In the genomic region with DNA sequence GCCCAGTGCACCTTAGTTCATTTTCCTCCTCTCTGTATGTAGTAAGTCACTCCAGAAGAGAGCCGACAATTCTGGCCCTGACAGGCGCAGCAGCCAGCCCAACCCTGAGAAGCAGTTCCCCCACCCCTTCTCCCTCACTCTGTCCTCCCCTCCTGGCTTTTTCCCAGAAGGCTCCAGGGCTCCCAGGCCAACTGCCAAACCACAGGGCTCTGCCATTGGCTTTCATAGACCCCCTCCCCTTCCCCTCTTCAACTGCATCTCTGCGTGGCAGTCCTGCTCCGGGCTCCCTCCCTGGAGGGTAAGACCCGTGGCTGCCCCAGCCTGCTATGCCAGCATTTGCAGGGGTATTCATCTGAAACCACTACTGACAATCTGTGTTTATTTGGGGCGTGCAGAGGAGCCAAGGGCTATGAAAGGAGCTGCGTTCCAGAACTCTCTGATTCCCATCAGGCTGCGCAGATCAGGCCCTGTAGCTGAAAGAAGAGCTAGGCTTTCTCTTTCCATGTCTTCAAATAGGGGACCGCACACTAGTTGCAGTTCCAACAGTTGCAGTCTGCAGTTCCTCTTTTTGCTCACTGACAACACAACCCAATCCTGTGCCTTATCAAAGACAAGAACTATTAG, we compare ENCODE assay signal across 8 cellular contexts.
A peak's percentile ranks its signal among the peaks of the same experiment; 100 is the strongest.
DNase-seq lines count a peak whose midpoint lies in the region; ATAC-seq, FAIRE-seq and TF ChIP-seq lines count a peak whose summit lies in the region.

No MANE protein-coding gene starts in this region.

- H3K27me3 ChIP-seq in esophagus squamous epithelium (peaks cover 0 to 27% (median 0%) of the 10 kb centered on the region in 4 donors), neuronal stem cell (ENCODE audit: control insufficient read depth in 3 of 3, insufficient read depth in 3 of 3, low read depth in 1 of 3, low read length in 3 of 3) (no peaks in the 10 kb centered on the region)

- no peak overlapping the region for H3K18ac ChIP-seq in neuronal stem cell (ENCODE audit: low read length)

- H2AFZ ChIP-seq in neuronal stem cell (ENCODE audit: low read length), result peak overlapping the region; percentile 45

- H2BK120ac ChIP-seq in neuronal stem cell (ENCODE audit: low read depth, low read length), result no peak overlapping the region

- DNase-seq in NCI-H345 treated with DMSO at 0.1 percent for 48 hours (lab: John Stamatoyannopoulos, UW; ENCODE audit: unreplicated experiment), result peak; percentile 39
- DNase-seq in esophagus squamous epithelium (lab: John Stamatoyannopoulos, UW), result no peak
- no peak for DNase-seq in neuronal stem cell (ENCODE audit: low spot score)
- DNase-seq in activated effector memory CD4-positive, alpha-beta T cell treated with anti-CD3 and anti-CD28 coated beads, Interleukin-2, amount 50 U/mL, for 16 hours, result no peak
- no peak for DNase-seq in HTR-8/SVneo (ENCODE audit: insufficient read length, low spot score)
- DNase-seq in DMS53 treated with DMSO at 0.1 percent for 48 hours (lab: John Stamatoyannopoulos, UW; ENCODE audit: unreplicated experiment), result no peak

- intact Hi-C loops in esophagus squamous epithelium (cut with DNase I), result no loop called here

- H3K4me1 ChIP-seq in esophagus squamous epithelium, result peaks cover 5 to 42% (median 16%) of the 10 kb centered on the region in 3 donors
- H3K4me1 ChIP-seq in neuronal stem cell (ENCODE audit: control insufficient read depth in 2 of 2, insufficient read depth in 1 of 2, low read depth in 1 of 2, low read length in 2 of 2), result peaks cover 9 to 19% of the 10 kb centered on the region in 2 donors

- no peaks in the 10 kb centered on the region for H3K79me1 ChIP-seq in neuronal stem cell (ENCODE audit: low read depth, low read length)

- 12 to 16% methylated on average over 6 to 7 of the region's 9 CpGs for WGBS in esophagus squamous epithelium, 2 donors
- no CpG with 5 or more reads among the region's 9 CpGs for WGBS in neuronal stem cell (ENCODE audit: extremely low coverage in 2 of 2, insufficient read length in 2 of 2, insufficient replicate concordance in 1 of 2), 2 donors

- H4K91ac ChIP-seq in neuronal stem cell (ENCODE audit: low read depth, low read length, poor library complexity), result no peak overlapping the region

- no peak overlapping the region for H3K23ac ChIP-seq in neuronal stem cell (ENCODE audit: low read depth, low read length, poor library complexity)

- no peak overlapping the region for H2BK5ac ChIP-seq in neuronal stem cell (ENCODE audit: low read length)

- H3K36me3 ChIP-seq in esophagus squamous epithelium (no peaks in the 10 kb centered on the region), neuronal stem cell (replicated peaks in 1 of 2; ENCODE audit: control insufficient read depth in 2 of 2, insufficient read depth in 2 of 2, low read length in 2 of 2) (no peaks in the 10 kb centered on the region)

- no peak overlapping the region for H4K8ac ChIP-seq in neuronal stem cell (ENCODE audit: low read depth, low read length)

- H3K4me2 ChIP-seq in neuronal stem cell (ENCODE audit: insufficient read depth, low read length, poor library complexity, severe bottlenecking), result no peak overlapping the region

- peak; percentile 96 for ATAC-seq in GM18907 (IDR thresholded peaks at IDR 0.05; ENCODE audit: unreplicated experiment)
- ATAC-seq in HG02981 (IDR thresholded peaks at IDR 0.05; ENCODE audit: unreplicated experiment), result peak; percentile 92

- no peak overlapping the region for H3K4ac ChIP-seq in neuronal stem cell (ENCODE audit: low read length)

- peak overlapping the region in 1 of 4 donors; percentile 27 for H3K4me3 ChIP-seq in esophagus squamous epithelium
- no peak overlapping the region for H3K4me3 ChIP-seq in neuronal stem cell (ENCODE audit: low read length in 2 of 2)

- no peak overlapping the region for H3K14ac ChIP-seq in neuronal stem cell (ENCODE audit: low read length)

- H3K27ac ChIP-seq in esophagus squamous epithelium (peak overlapping the region; percentile 58 to 85 (median 80)), neuronal stem cell (replicated peaks; ENCODE audit: low read length) (no peak overlapping the region)

- no peak for TF ChIP-seq POLR2A in esophagus squamous epithelium (IDR thresholded peaks at IDR 0.05)

- H2AK5ac ChIP-seq in neuronal stem cell (ENCODE audit: low read depth, low read length), result no peak overlapping the region

- no peak for FAIRE-seq in HTR-8/SVneo (lab: Jason Lieb, UNC)

- H3K9ac ChIP-seq in neuronal stem cell (ENCODE audit: low read depth, low read length, poor library complexity), result no peak overlapping the region

- no peak overlapping the region for H2BK12ac ChIP-seq in neuronal stem cell (ENCODE audit: low read length)

- no peak overlapping the region for H2BK15ac ChIP-seq in neuronal stem cell (ENCODE audit: low read length)

- TF ChIP-seq CTCF in esophagus squamous epithelium (IDR thresholded peaks at IDR 0.05), result no peak

- no peaks in the 10 kb centered on the region for H3K9me3 ChIP-seq in esophagus squamous epithelium
- H3K9me3 ChIP-seq in neuronal stem cell (replicated peaks in 1 of 2; ENCODE audit: control insufficient read depth in 2 of 2, insufficient read depth in 1 of 2, low read depth in 1 of 2, low read length in 2 of 2), result no peaks in the 10 kb centered on the region
